8 cellular contexts compared by ENCODE assay signal in genomic region chr2:98601532-98602132, GRCh38. TPM values are rescaled to one million over a fixed set of nuclear protein-coding genes. Genes with fewer than 3 reads are reported as not detected.
DNase-seq lines count a peak whose midpoint lies in the region; ATAC-seq and TF ChIP-seq lines count a peak whose summit lies in the region.

No MANE protein-coding gene starts in this region.

- WGBS in heart right ventricle, 2 donors = 61 to 73% methylated on average over 3 of the region's 3 CpGs
- 69 to 79% methylated on average over 3 of the region's 3 CpGs for WGBS in testis, 2 donors

- no peaks in the 10 kb centered on the region for H3K27me3 ChIP-seq in WERI-Rb-1 (ENCODE audit: insufficient read depth, low read depth, severe bottlenecking)
- H3K27me3 ChIP-seq in heart right ventricle = no peaks in the 10 kb centered on the region
- H3K27me3 ChIP-seq in testis = no peaks in the 10 kb centered on the region

- H3K36me3 ChIP-seq in WERI-Rb-1 (peaks cover 36% of the 10 kb centered on the region), heart right ventricle (peaks cover 0 to 76% (median 39%) of the 10 kb centered on the region in 9 donors), testis (ENCODE audit: low read depth, missing control alignments) (no peaks in the 10 kb centered on the region)

- TF ChIP-seq POLR2A in testis (IDR thresholded peaks at IDR 0.05) = no peak

- H3K9me3 ChIP-seq in WERI-Rb-1 (ENCODE audit: severe bottlenecking) = no peaks in the 10 kb centered on the region
- no peaks in the 10 kb centered on the region for H3K9me3 ChIP-seq in heart right ventricle
- no peaks in the 10 kb centered on the region for H3K9me3 ChIP-seq in testis

- TF ChIP-seq CTCF in LNCaP clone FGC (IDR thresholded peaks at IDR 0.05; ENCODE audit: control insufficient read depth, extremely low read depth, insufficient read depth) (peak; percentile 74), WERI-Rb-1 (IDR thresholded peaks at IDR 0.05; ENCODE audit: low read depth, low read length) (peak; percentile 85), heart right ventricle (IDR thresholded peaks at IDR 0.05) (peak; percentile 36 to 69 (median 63)), testis (IDR thresholded peaks at IDR 0.05) (peak; percentile 31 to 37 (median 31))

- intact Hi-C loops in heart right ventricle (cut with DNase I) (loop anchor here in 9 of 10 donors (2.0 to 10.0 kb wide), 4 partner anchors 157 to 189 kb away; partner anchors contain the start of gene INPP4A (in 1 of the 9)), testis (cut with DNase I; ENCODE audit: low total_unique reads) (no loop called here)

- peak; percentile 52 for DNase-seq in DMS114 treated with DMSO at 0.1 percent for 48 hours (lab: John Stamatoyannopoulos, UW; ENCODE audit: unreplicated experiment)
- no peak for DNase-seq in LNCaP clone FGC (ENCODE audit: low read depth)
- DNase-seq in WERI-Rb-1 = peak; percentile 53
- DNase-seq in heart right ventricle = no peak
- peak; percentile 40 for DNase-seq in testis
- no peak for DNase-seq in NCI-H774 (lab: John Stamatoyannopoulos, UW)

- ATAC-seq in GM19467 (IDR thresholded peaks at IDR 0.05; ENCODE audit: unreplicated experiment) (peak; percentile 69), heart right ventricle (peak in 7 of 8 donors; percentile 62 to 84 (median 73)), GM19397 (IDR thresholded peaks at IDR 0.05; ENCODE audit: unreplicated experiment) (no peak)

- peaks cover 2 to 27% (median 20%) of the 10 kb centered on the region in 9 donors for H3K4me1 ChIP-seq in heart right ventricle
- H3K4me1 ChIP-seq in testis = peaks cover 4% of the 10 kb centered on the region

- H3K4me3 ChIP-seq in LNCaP clone FGC (ENCODE audit: low read depth, low read length) = no peak overlapping the region
- no peak overlapping the region for H3K4me3 ChIP-seq in WERI-Rb-1 (ENCODE audit: low read depth, low read length)
- no peak overlapping the region for H3K4me3 ChIP-seq in heart right ventricle
- no peak overlapping the region for H3K4me3 ChIP-seq in testis

- H3K27ac ChIP-seq in WERI-Rb-1 (no peak overlapping the region), heart right ventricle (no peak overlapping the region), testis (no peak overlapping the region)

RNA-seq across cellular contexts. Expression of gene COA5, which starts 6.7 kb away (rescaled TPM):
- total RNA-seq in heart right ventricle = 10 to 100 TPM; 20.2 to 33.8 (median 26.0) TPM
- polyA plus RNA-seq in heart right ventricle = 10 to 100 TPM; 22.6 to 61.2 TPM
- 10 to 100 TPM; 40.5 to 47.7 TPM for total RNA-seq in testis
- 65.9 TPM for polyA plus RNA-seq in testis (ENCODE audit: insufficient read depth, low read depth, low replicate concordance)

RNA-seq across cellular contexts. Expression of gene UNC50, which starts 6.8 kb away (rescaled TPM):
- total RNA-seq in heart right ventricle = 10 to 100 TPM; 21.3 to 34.2 (median 25.3) TPM
- polyA plus RNA-seq in heart right ventricle = 10 to 100 TPM; 30.4 to 58.4 TPM
- total RNA-seq in testis = 10 to 100 TPM; 60.4 to 60.8 TPM
- polyA plus RNA-seq in testis (ENCODE audit: insufficient read depth, low read depth, low replicate concordance) = 102 TPM

Comparison
In these comparisons a context has a peak if more than half of its experiments do, and no peak if none do; other contexts are left out.
1. DNase-seq: peak in DMS114 treated with DMSO at 0.1 percent for 48 hours (single experiment), WERI-Rb-1 (single experiment) and testis (single experiment); none in LNCaP clone FGC (single experiment), heart right ventricle (0 of 2) and NCI-H774 (single experiment).
2. CTCF ChIP-seq: peak in every context shown above with its lines; median percentile 85 in WERI-Rb-1; 74 in LNCaP clone FGC; 63 in heart right ventricle; 31 in testis.